Comparison of ENCODE assay signal across 1 cellular context in genomic region chr4:121411151-121411744, GRCh38.
TF ChIP-seq lines count a peak whose summit lies in the region.

No MANE protein-coding gene starts in this region.

TF ChIP-seq in GM23338, 12 proteins besides CTCF, POLR2A, EP300 and RAD21:
- TF ChIP-seq CREB1 (CRISPR knock-in tag; IDR thresholded peaks at IDR 0.05; ENCODE audit: low read depth): no peak
- TF ChIP-seq, protein P1, sequence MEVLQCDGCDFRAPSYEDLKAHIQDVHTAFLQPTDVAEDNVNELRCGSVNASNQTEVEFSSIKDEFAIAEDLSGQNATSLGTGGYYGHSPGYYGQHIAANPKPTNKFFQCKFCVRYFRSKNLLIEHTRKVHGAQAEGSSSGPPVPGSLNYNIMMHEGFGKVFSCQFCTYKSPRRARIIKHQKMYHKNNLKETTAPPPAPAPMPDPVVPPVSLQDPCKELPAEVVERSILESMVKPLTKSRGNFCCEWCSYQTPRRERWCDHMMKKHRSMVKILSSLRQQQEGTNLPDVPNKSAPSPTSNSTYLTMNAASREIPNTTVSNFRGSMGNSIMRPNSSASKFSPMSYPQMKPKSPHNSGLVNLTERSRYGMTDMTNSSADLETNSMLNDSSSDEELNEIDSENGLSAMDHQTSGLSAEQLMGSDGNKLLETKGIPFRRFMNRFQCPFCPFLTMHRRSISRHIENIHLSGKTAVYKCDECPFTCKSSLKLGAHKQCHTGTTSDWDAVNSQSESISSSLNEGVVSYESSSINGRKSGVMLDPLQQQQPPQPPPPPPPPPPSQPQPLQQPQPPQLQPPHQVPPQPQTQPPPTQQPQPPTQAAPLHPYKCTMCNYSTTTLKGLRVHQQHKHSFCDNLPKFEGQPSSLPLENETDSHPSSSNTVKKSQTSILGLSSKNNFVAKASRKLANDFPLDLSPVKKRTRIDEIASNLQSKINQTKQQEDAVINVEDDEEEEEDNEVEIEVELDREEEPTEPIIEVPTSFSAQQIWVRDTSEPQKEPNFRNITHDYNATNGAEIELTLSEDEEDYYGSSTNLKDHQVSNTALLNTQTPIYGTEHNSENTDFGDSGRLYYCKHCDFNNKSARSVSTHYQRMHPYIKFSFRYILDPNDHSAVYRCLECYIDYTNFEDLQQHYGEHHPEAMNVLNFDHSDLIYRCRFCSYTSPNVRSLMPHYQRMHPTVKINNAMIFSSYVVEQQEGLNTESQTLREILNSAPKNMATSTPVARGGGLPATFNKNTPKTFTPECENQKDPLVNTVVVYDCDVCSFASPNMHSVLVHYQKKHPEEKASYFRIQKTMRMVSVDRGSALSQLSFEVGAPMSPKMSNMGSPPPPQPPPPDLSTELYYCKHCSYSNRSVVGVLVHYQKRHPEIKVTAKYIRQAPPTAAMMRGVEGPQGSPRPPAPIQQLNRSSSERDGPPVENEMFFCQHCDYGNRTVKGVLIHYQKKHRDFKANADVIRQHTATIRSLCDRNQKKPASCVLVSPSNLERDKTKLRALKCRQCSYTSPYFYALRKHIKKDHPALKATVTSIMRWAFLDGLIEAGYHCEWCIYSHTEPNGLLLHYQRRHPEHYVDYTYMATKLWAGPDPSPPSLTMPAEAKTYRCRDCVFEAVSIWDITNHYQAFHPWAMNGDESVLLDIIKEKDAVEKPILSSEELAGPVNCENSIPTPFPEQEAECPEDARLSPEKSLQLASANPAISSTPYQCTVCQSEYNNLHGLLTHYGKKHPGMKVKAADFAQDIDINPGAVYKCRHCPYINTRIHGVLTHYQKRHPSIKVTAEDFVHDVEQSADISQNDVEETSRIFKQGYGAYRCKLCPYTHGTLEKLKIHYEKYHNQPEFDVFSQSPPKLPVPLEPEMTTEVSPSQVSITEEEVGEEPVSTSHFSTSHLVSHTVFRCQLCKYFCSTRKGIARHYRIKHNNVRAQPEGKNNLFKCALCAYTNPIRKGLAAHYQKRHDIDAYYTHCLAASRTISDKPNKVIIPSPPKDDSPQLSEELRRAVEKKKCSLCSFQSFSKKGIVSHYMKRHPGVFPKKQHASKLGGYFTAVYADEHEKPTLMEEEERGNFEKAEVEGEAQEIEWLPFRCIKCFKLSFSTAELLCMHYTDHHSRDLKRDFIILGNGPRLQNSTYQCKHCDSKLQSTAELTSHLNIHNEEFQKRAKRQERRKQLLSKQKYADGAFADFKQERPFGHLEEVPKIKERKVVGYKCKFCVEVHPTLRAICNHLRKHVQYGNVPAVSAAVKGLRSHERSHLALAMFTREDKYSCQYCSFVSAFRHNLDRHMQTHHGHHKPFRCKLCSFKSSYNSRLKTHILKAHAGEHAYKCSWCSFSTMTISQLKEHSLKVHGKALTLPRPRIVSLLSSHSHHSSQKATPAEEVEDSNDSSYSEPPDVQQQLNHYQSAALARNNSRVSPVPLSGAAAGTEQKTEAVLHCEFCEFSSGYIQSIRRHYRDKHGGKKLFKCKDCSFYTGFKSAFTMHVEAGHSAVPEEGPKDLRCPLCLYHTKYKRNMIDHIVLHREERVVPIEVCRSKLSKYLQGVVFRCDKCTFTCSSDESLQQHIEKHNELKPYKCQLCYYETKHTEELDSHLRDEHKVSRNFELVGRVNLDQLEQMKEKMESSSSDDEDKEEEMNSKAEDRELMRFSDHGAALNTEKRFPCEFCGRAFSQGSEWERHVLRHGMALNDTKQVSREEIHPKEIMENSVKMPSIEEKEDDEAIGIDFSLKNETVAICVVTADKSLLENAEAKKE (CRISPR knock-in tag; IDR thresholded peaks at IDR 0.05): no peak
- no peak for TF ChIP-seq ZNF331 (CRISPR knock-in tag; IDR thresholded peaks at IDR 0.05; ENCODE audit: low read depth)
- TF ChIP-seq POLR2AphosphoS5 (IDR thresholded peaks at IDR 0.05; ENCODE audit: low read depth): no peak
- TF ChIP-seq, protein P2, sequence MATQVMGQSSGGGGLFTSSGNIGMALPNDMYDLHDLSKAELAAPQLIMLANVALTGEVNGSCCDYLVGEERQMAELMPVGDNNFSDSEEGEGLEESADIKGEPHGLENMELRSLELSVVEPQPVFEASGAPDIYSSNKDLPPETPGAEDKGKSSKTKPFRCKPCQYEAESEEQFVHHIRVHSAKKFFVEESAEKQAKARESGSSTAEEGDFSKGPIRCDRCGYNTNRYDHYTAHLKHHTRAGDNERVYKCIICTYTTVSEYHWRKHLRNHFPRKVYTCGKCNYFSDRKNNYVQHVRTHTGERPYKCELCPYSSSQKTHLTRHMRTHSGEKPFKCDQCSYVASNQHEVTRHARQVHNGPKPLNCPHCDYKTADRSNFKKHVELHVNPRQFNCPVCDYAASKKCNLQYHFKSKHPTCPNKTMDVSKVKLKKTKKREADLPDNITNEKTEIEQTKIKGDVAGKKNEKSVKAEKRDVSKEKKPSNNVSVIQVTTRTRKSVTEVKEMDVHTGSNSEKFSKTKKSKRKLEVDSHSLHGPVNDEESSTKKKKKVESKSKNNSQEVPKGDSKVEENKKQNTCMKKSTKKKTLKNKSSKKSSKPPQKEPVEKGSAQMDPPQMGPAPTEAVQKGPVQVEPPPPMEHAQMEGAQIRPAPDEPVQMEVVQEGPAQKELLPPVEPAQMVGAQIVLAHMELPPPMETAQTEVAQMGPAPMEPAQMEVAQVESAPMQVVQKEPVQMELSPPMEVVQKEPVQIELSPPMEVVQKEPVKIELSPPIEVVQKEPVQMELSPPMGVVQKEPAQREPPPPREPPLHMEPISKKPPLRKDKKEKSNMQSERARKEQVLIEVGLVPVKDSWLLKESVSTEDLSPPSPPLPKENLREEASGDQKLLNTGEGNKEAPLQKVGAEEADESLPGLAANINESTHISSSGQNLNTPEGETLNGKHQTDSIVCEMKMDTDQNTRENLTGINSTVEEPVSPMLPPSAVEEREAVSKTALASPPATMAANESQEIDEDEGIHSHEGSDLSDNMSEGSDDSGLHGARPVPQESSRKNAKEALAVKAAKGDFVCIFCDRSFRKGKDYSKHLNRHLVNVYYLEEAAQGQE (IDR thresholded peaks at IDR 0.05; ENCODE audit: unreplicated experiment): no peak
- no peak for TF ChIP-seq ZNF114 (CRISPR knock-in tag; IDR thresholded peaks at IDR 0.05)
